In the genomic region with DNA sequence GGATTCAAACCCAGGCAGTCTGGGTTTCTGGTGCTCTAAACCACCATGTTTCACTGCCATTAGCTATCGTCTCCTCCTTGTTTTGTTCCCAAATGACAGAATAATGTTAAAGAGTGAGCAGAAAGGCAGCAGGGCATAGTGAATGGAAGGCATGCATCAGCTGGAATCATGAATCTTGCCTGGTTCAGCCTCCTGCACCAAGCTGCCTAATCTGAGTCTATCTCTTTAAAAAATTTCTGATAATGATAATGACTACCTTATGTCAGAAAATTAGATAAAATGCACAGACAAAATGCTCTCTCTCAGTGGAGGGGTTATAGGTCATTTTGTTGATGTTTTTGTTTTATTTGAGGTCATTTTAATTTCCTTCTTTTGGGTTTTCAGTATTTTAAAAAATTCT, we compare ENCODE assay signal across 20 cellular contexts.
"Had no signal": no experiment of that assay in that cellular context is flagged by ENCODE, and none has a peak within 500 bp of the region (broad histone marks: within the 10 kb centered on the region; RNA-seq: fewer than 3 reads in every experiment).

No MANE protein-coding gene starts in this region.

- H3K4me1 ChIP-seq: esophagus muscularis mucosa, foreskin keratinocyte, gastroesophageal sphincter, left lung, lower lobe of right lung had no signal

- H2AFZ ChIP-seq: hepatocyte had no signal

- H3K36me3 ChIP-seq: esophagus muscularis mucosa, gastroesophageal sphincter, heart left ventricle, left lung, lower lobe of right lung had no signal

- ATAC-seq: foreskin keratinocyte, gastroesophageal sphincter, left cardiac atrium, left lung, left ventricle myocardium superior, lower lobe of right lung, mucosa of descending colon had no signal

- H3K4me2 ChIP-seq: hepatocyte had no signal

- H3K27me3 ChIP-seq: dorsolateral prefrontal cortex, esophagus muscularis mucosa, foreskin keratinocyte, gastroesophageal sphincter, heart left ventricle, hepatocyte, left lung had no signal

- DNase-seq: dermis blood vessel endothelial cell; dorsolateral prefrontal cortex; effector CD4-positive, alpha-beta T cell; effector memory CD4-positive, alpha-beta T cell; foreskin keratinocyte; heart left ventricle; hypothalamus; immature natural killer cell; islet precursor cell; left cardiac atrium; left lung; left ventricle myocardium superior; lower lobe of right lung; mesenchymal stem cell; mucosa of descending colon; naive B cell had no signal

- H3K79me2 ChIP-seq: hepatocyte had no signal

- H3K27ac ChIP-seq: coronary artery, dorsolateral prefrontal cortex, esophagus muscularis mucosa, foreskin keratinocyte, gastroesophageal sphincter, heart left ventricle, hepatocyte, left lung, lower lobe of right lung had no signal

- H3K4me3 ChIP-seq: coronary artery, dorsolateral prefrontal cortex, esophagus muscularis mucosa, gastroesophageal sphincter, heart left ventricle, hepatocyte, left lung, lower lobe of right lung, mucosa of descending colon had no signal

- H3K9me3 ChIP-seq: esophagus muscularis mucosa, gastroesophageal sphincter, heart left ventricle, left lung, lower lobe of right lung, mucosa of descending colon had no signal
